Comparison of ENCODE assay signal across 8 cellular contexts in the genomic region with DNA sequence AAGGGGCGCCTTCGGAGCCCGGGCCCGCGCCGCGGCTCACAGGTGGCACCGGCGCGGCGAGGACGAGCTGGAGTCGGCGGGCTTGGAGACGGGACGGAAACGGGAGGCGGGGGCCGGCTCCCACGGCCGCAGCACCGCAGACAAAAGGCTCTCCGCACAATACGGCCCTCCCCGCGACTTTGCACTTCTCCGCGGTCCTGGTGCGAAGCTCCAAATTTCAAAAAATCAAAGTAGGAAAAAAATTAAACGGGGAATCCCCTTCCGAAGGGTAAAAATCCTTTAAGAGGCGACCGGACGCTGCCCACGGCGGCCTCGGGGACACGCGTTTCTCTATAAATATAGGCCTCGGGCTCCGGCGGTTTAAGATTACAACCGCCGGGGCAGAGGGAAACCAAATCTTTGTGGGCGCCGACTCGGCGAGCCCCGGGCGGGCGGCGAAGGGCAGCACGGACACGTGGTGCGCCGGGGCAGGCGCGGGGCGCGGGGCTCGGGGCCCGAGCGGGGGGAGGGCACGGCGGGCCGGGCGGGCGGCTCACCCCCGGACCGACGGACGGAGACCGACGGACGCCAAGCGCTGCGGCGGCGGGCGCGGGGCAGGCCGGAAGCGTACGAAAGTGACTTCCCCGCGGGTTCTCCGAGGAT. TPM values are rescaled to one million over a fixed set of nuclear protein-coding genes. Genes with fewer than 3 reads are reported as not detected.
DNase-seq lines count a peak whose midpoint lies in the region; ATAC-seq, FAIRE-seq and TF ChIP-seq lines count a peak whose summit lies in the region.

No MANE protein-coding gene starts in this region.

- H2AFZ ChIP-seq in ACC112 (ENCODE audit: low read length, unreplicated experiment), result no peak overlapping the region
- H2AFZ ChIP-seq in mammary epithelial cell (ENCODE audit: low read depth, low read length), result no peak overlapping the region

- H3K9ac ChIP-seq in mammary epithelial cell (ENCODE audit: insufficient read depth, low read length), result peak overlapping the region; percentile 82
- H3K9ac ChIP-seq in kidney (ENCODE audit: low read length in 2 of 2), result peak overlapping the region; percentile 55 to 67

- peak overlapping the region; percentile 98 for H3K4me3 ChIP-seq in ACC112 (ENCODE audit: low read depth, low read length)
- H3K4me3 ChIP-seq in mammary epithelial cell (replicated peaks in 1 of 3; ENCODE audit: insufficient read depth in 1 of 3, low read depth in 2 of 3, low read length in 3 of 3), result peak overlapping the region; percentile 71 to 99 (median 90)
- H3K4me3 ChIP-seq in kidney (ENCODE audit: low read length in 2 of 2), result peak overlapping the region; percentile 75 to 90

- H3K27me3 ChIP-seq in ACC112 (ENCODE audit: insufficient read depth, low read length) (no peaks in the 10 kb centered on the region), mammary epithelial cell (ENCODE audit: insufficient read depth, low read length) (no peaks in the 10 kb centered on the region)

- no peak for TF ChIP-seq CTCF in mammary epithelial cell (conservative IDR thresholded peaks at IDR 0.05 in 1 of 2, IDR thresholded peaks at IDR 0.05 in 1 of 2; ENCODE audit: extremely low read depth in 1 of 2, insufficient read depth in 1 of 2, low read depth in 1 of 2, low read length in 2 of 2)
- TF ChIP-seq CTCF in kidney (IDR thresholded peaks at IDR 0.05; ENCODE audit: borderline replicate concordance, extremely low read depth, insufficient read depth), result no peak

- ATAC-seq in GM18873 (IDR thresholded peaks at IDR 0.05; ENCODE audit: low FRiP score, unreplicated experiment) (peak; percentile 48), HG03108 (IDR thresholded peaks at IDR 0.05; ENCODE audit: unreplicated experiment) (peak; percentile 18), SK-N-SH treated with all-trans-retinoic acid at 6 μM for 48 hours (peak; percentile 21)

- peaks cover 22% of the 10 kb centered on the region for H3K4me1 ChIP-seq in ACC112 (ENCODE audit: control insufficient read depth, insufficient read depth, low read length, unreplicated experiment)
- H3K4me1 ChIP-seq in mammary epithelial cell (ENCODE audit: insufficient read depth, low read length), result peaks cover 18% of the 10 kb centered on the region
- peaks cover 20 to 22% of the 10 kb centered on the region in 2 donors for H3K4me1 ChIP-seq in kidney (ENCODE audit: control insufficient read depth in 1 of 2, insufficient read depth in 1 of 2, low read depth in 1 of 2, low read length in 2 of 2)

- CTCF ChIA-PET in mammary epithelial cell (lab: Charles Lee; ENCODE audit: low non-redundant PET), result no interaction called here

- BruUV-seq in mammary epithelial cell (replicated peaks; lab: Mats Ljungman, UMichigan), result TSS peak; percentile 85

- peaks cover 23% of the 10 kb centered on the region for H4K20me1 ChIP-seq in mammary epithelial cell (ENCODE audit: insufficient read depth, low read length)

- DNase-seq in mammary epithelial cell (no peak), kidney (peak; percentile 80), SHP77 (lab: John Stamatoyannopoulos, UW) (no peak)
- peak; percentile 36 for DNase-seq in stimulated activated CD4-positive, alpha-beta T cell treated with anti-CD3 and anti-CD28 coated beads, Interleukin-4, amount 100 ng/mL, for 1 hour

- in situ Hi-C loops in mammary epithelial cell (cut with MboI; ENCODE audit: low sequenced_read_pairs in 2 of 2), result no loop called here

- peak overlapping the region; percentile 67 for H3K27ac ChIP-seq in ACC112 (ENCODE audit: low read depth, low read length)
- peak overlapping the region; percentile 74 for H3K27ac ChIP-seq in mammary epithelial cell (ENCODE audit: insufficient read depth, low read depth, low read length)
- peak overlapping the region in 1 of 2 donors; percentile 65 for H3K27ac ChIP-seq in kidney (ENCODE audit: low read depth in 2 of 2, low read length in 2 of 2)

- H3K9me3 ChIP-seq in mammary epithelial cell (replicated peaks; ENCODE audit: insufficient read depth, low read length), result no peaks in the 10 kb centered on the region
- H3K9me3 ChIP-seq in kidney (ENCODE audit: control insufficient read depth in 1 of 2, low read length in 2 of 2), result no peaks in the 10 kb centered on the region

- dilution Hi-C loops in mammary epithelial cell (cut with HindIII; ENCODE audit: low sequenced_read_pairs), result no loop called here

- peaks cover 23% of the 10 kb centered on the region for H3K36me3 ChIP-seq in ACC112 (ENCODE audit: insufficient read depth, low read length)
- H3K36me3 ChIP-seq in mammary epithelial cell (ENCODE audit: insufficient read depth, low read length), result peaks cover 26% of the 10 kb centered on the region
- H3K36me3 ChIP-seq in kidney (ENCODE audit: control insufficient read depth in 1 of 2, insufficient read depth in 2 of 2, low read length in 2 of 2), result peaks cover 14% of the 10 kb centered on the region in 2 donors

- H3K79me2 ChIP-seq in ACC112 (ENCODE audit: control insufficient read depth, insufficient read depth, low read length, unreplicated experiment), result peaks cover 57% of the 10 kb centered on the region
- H3K79me2 ChIP-seq in mammary epithelial cell (ENCODE audit: insufficient read depth, low read length), result peaks cover 55% of the 10 kb centered on the region

- peak overlapping the region; percentile 93 for H3K4me2 ChIP-seq in mammary epithelial cell (ENCODE audit: insufficient read depth, low read depth, low read length)

- FAIRE-seq in kidney (lab: Jason Lieb, UNC), result no peak

- WGBS in mammary epithelial cell (ENCODE audit: low coverage, missing lambda C conversion rate), result 0% methylated on average over 7 of the region's 87 CpGs

- intact Hi-C loops in mammary epithelial cell (cut with micrococcal nuclease) (loop anchor here (1.0 kb wide), 1 partner anchor 30 kb away; no protein-coding TSS in a partner anchor), kidney (cut with DNase I) (no loop called here)

TF ChIP-seq in SK-N-SH treated with all-trans-retinoic acid at 6 μM for 48 hours, 23 proteins besides CTCF, POLR2A, EP300 and RAD21 (continues in another document):
- TF ChIP-seq ARNTL (CRISPR knock-in tag; IDR thresholded peaks at IDR 0.05; ENCODE audit: borderline replicate concordance, low read depth) (no peak), OSR1 (CRISPR knock-in tag; IDR thresholded peaks at IDR 0.05) (no peak), BACH2 (CRISPR knock-in tag; IDR thresholded peaks at IDR 0.05; ENCODE audit: borderline replicate concordance) (no peak), ZFP30 (CRISPR knock-in tag; IDR thresholded peaks at IDR 0.05) (no peak), ZC3H10 (CRISPR knock-in tag; IDR thresholded peaks at IDR 0.05) (no peak), ZNF565 (CRISPR knock-in tag; conservative IDR thresholded peaks at IDR 0.05; ENCODE audit: low read depth) (no peak)
- TF ChIP-seq, protein P1, sequence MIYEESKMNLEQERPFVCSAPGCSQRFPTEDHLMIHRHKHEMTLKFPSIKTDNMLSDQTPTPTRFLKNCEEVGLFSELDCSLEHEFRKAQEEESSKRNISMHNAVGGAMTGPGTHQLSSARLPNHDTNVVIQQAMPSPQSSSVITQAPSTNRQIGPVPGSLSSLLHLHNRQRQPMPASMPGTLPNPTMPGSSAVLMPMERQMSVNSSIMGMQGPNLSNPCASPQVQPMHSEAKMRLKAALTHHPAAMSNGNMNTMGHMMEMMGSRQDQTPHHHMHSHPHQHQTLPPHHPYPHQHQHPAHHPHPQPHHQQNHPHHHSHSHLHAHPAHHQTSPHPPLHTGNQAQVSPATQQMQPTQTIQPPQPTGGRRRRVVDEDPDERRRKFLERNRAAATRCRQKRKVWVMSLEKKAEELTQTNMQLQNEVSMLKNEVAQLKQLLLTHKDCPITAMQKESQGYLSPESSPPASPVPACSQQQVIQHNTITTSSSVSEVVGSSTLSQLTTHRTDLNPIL (CRISPR knock-in tag; IDR thresholded peaks at IDR 0.05; ENCODE audit: low read depth), result no peak
- TF ChIP-seq, protein P2, sequence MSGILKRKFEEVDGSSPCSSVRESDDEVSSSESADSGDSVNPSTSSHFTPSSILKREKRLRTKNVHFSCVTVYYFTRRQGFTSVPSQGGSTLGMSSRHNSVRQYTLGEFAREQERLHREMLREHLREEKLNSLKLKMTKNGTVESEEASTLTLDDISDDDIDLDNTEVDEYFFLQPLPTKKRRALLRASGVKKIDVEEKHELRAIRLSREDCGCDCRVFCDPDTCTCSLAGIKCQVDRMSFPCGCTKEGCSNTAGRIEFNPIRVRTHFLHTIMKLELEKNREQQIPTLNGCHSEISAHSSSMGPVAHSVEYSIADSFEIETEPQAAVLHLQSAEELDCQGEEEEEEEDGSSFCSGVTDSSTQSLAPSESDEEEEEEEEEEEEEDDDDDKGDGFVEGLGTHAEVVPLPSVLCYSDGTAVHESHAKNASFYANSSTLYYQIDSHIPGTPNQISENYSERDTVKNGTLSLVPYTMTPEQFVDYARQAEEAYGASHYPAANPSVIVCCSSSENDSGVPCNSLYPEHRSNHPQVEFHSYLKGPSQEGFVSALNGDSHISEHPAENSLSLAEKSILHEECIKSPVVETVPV (CRISPR knock-in tag; IDR thresholded peaks at IDR 0.05), result no peak
- TF ChIP-seq, protein P3, sequence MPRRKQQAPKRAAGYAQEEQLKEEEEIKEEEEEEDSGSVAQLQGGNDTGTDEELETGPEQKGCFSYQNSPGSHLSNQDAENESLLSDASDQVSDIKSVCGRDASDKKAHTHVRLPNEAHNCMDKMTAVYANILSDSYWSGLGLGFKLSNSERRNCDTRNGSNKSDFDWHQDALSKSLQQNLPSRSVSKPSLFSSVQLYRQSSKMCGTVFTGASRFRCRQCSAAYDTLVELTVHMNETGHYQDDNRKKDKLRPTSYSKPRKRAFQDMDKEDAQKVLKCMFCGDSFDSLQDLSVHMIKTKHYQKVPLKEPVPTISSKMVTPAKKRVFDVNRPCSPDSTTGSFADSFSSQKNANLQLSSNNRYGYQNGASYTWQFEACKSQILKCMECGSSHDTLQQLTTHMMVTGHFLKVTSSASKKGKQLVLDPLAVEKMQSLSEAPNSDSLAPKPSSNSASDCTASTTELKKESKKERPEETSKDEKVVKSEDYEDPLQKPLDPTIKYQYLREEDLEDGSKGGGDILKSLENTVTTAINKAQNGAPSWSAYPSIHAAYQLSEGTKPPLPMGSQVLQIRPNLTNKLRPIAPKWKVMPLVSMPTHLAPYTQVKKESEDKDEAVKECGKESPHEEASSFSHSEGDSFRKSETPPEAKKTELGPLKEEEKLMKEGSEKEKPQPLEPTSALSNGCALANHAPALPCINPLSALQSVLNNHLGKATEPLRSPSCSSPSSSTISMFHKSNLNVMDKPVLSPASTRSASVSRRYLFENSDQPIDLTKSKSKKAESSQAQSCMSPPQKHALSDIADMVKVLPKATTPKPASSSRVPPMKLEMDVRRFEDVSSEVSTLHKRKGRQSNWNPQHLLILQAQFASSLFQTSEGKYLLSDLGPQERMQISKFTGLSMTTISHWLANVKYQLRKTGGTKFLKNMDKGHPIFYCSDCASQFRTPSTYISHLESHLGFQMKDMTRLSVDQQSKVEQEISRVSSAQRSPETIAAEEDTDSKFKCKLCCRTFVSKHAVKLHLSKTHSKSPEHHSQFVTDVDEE (CRISPR knock-in tag; IDR thresholded peaks at IDR 0.05), result no peak

RNA-seq across cellular contexts. Expression of a gene that starts 0.5 kb away (rescaled TPM):
- total RNA-seq in mammary epithelial cell, result 100 to 1,000 TPM; 197 to 290 TPM
- polyA plus RNA-seq in mammary epithelial cell, result 119 TPM
- polyA minus RNA-seq in mammary epithelial cell, result 337 TPM
- total RNA-seq in kidney, result 168 TPM
- 60.5 TPM for polyA plus RNA-seq in kidney (ENCODE audit: insufficient read depth, low read depth, low replicate concordance)

Comparison
In these comparisons a context has a peak if more than half of its experiments do, and no peak if none do; other contexts are left out.
1. DNase-seq: peak in kidney (single experiment) and stimulated activated CD4-positive, alpha-beta T cell treated with anti-CD3 and anti-CD28 coated beads, Interleukin-4, amount 100 ng/mL, for 1 hour (single experiment); none in mammary epithelial cell (single experiment) and SHP77 (0 of 2).
2. Peak in every context shown above with its lines, with median percentiles within 50 percentile points of each other: H3K4me3 ChIP-seq and ATAC-seq.